Comparison of ENCODE assay signal across 1 cellular context in genomic region chr18:47930086-47930843, GRCh38.
TF ChIP-seq lines count a peak whose summit lies in the region.

SMAD2 (minus strand) TSS chr18:47930659; CDS start chr18:47896756, 33,903 bp downstream.

TF ChIP-seq in K562, 482 proteins besides CTCF, POLR2A, EP300 and RAD21 (continued from another document and continues in another):
- TF ChIP-seq ARID4B (CRISPR knock-in tag; IDR thresholded peaks at IDR 0.05) = no peak
- TF ChIP-seq TFE3 (CRISPR knock-in tag; IDR thresholded peaks at IDR 0.05) = peak; percentile 6; the same call in 1 of the 2 replicates
- TF ChIP-seq, protein P1, sequence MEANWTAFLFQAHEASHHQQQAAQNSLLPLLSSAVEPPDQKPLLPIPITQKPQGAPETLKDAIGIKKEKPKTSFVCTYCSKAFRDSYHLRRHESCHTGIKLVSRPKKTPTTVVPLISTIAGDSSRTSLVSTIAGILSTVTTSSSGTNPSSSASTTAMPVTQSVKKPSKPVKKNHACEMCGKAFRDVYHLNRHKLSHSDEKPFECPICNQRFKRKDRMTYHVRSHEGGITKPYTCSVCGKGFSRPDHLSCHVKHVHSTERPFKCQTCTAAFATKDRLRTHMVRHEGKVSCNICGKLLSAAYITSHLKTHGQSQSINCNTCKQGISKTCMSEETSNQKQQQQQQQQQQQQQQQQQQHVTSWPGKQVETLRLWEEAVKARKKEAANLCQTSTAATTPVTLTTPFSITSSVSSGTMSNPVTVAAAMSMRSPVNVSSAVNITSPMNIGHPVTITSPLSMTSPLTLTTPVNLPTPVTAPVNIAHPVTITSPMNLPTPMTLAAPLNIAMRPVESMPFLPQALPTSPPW (CRISPR knock-in tag; IDR thresholded peaks at IDR 0.05) = peak; percentile 90
- peak; percentile 49 for TF ChIP-seq RBFOX2 (IDR thresholded peaks at IDR 0.05; ENCODE audit: low read depth, low read length)
- TF ChIP-seq ZNF224 (CRISPR knock-in tag; IDR thresholded peaks at IDR 0.05) = no peak
- no peak for TF ChIP-seq CGGBP1 (CRISPR knock-in tag; IDR thresholded peaks at IDR 0.05)
- TF ChIP-seq EGR1 (conservative IDR thresholded peaks at IDR 0.05) = peak; percentile 30
- peak; percentile 37 to 47; a peak in 2 of 4 replicates for TF ChIP-seq NRF1 (conservative IDR thresholded peaks at IDR 0.05 in 1 of 2, IDR thresholded peaks at IDR 0.05 in 1 of 2)
- TF ChIP-seq, protein P2, sequence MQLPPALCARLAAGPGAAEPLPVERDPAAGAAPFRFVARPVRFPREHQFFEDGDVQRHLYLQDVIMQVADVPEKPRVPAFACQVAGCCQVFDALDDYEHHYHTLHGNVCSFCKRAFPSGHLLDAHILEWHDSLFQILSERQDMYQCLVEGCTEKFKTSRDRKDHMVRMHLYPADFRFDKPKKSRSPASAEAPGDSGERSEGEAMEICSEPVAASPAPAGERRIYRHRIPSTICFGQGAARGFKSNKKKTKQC (CRISPR knock-in tag; IDR thresholded peaks at IDR 0.05) = no peak
- TF ChIP-seq SREBF1 (IDR thresholded peaks at IDR 0.05; ENCODE audit: borderline replicate concordance, low read depth, low read length) = no peak
- TF ChIP-seq CREM (IDR thresholded peaks at IDR 0.05; ENCODE audit: low read depth) = peak; percentile 21; the same call in 1 of the 2 replicates
- no peak for TF ChIP-seq POLR2AphosphoS2 (IDR thresholded peaks at IDR 0.05; ENCODE audit: low read length)
- TF ChIP-seq, protein P3, sequence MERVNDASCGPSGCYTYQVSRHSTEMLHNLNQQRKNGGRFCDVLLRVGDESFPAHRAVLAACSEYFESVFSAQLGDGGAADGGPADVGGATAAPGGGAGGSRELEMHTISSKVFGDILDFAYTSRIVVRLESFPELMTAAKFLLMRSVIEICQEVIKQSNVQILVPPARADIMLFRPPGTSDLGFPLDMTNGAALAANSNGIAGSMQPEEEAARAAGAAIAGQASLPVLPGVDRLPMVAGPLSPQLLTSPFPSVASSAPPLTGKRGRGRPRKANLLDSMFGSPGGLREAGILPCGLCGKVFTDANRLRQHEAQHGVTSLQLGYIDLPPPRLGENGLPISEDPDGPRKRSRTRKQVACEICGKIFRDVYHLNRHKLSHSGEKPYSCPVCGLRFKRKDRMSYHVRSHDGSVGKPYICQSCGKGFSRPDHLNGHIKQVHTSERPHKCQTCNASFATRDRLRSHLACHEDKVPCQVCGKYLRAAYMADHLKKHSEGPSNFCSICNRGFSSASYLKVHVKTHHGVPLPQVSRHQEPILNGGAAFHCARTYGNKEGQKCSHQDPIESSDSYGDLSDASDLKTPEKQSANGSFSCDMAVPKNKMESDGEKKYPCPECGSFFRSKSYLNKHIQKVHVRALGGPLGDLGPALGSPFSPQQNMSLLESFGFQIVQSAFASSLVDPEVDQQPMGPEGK (CRISPR knock-in tag; IDR thresholded peaks at IDR 0.05; ENCODE audit: borderline replicate concordance) = no peak
- TF ChIP-seq SUPT5H (IDR thresholded peaks at IDR 0.05) = peak; percentile 42; the same call in 1 of the 2 replicates
- TF ChIP-seq ZBTB8A (IDR thresholded peaks at IDR 0.05; ENCODE audit: partially characterized antibody) = no peak
- peak; percentile 51; the same call in 1 of the 2 replicates for TF ChIP-seq ZNF589 (CRISPR knock-in tag; IDR thresholded peaks at IDR 0.05; ENCODE audit: low read depth)
- TF ChIP-seq ZNF764 (CRISPR knock-in tag; IDR thresholded peaks at IDR 0.05; ENCODE audit: low read depth) = no peak
- TF ChIP-seq, protein P4, sequence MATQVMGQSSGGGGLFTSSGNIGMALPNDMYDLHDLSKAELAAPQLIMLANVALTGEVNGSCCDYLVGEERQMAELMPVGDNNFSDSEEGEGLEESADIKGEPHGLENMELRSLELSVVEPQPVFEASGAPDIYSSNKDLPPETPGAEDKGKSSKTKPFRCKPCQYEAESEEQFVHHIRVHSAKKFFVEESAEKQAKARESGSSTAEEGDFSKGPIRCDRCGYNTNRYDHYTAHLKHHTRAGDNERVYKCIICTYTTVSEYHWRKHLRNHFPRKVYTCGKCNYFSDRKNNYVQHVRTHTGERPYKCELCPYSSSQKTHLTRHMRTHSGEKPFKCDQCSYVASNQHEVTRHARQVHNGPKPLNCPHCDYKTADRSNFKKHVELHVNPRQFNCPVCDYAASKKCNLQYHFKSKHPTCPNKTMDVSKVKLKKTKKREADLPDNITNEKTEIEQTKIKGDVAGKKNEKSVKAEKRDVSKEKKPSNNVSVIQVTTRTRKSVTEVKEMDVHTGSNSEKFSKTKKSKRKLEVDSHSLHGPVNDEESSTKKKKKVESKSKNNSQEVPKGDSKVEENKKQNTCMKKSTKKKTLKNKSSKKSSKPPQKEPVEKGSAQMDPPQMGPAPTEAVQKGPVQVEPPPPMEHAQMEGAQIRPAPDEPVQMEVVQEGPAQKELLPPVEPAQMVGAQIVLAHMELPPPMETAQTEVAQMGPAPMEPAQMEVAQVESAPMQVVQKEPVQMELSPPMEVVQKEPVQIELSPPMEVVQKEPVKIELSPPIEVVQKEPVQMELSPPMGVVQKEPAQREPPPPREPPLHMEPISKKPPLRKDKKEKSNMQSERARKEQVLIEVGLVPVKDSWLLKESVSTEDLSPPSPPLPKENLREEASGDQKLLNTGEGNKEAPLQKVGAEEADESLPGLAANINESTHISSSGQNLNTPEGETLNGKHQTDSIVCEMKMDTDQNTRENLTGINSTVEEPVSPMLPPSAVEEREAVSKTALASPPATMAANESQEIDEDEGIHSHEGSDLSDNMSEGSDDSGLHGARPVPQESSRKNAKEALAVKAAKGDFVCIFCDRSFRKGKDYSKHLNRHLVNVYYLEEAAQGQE (CRISPR knock-in tag; IDR thresholded peaks at IDR 0.05; ENCODE audit: low read depth) = peak; percentile 51; the same call in 1 of the 2 replicates
- TF ChIP-seq ATF1 (CRISPR knock-in tag; IDR thresholded peaks at IDR 0.05) = no peak
- peak; percentile 45 for TF ChIP-seq ATF1 (tag; IDR thresholded peaks at IDR 0.05)
- no peak for TF ChIP-seq SPI1 (IDR thresholded peaks at IDR 0.05; ENCODE audit: borderline replicate concordance, low read depth, low read length)
- TF ChIP-seq FIP1L1 (IDR thresholded peaks at IDR 0.05; ENCODE audit: low read depth, low read length, poor library complexity, severe bottlenecking) = peak; percentile 7
- TF ChIP-seq ZNF165 (CRISPR knock-in tag; IDR thresholded peaks at IDR 0.05; ENCODE audit: borderline replicate concordance) = no peak
- TF ChIP-seq AFF4 (CRISPR knock-in tag; IDR thresholded peaks at IDR 0.05) = no peak
- no peak for TF ChIP-seq HDAC6 (IDR thresholded peaks at IDR 0.05; ENCODE audit: low read depth, low read length)
- TF ChIP-seq MYC (IDR thresholded peaks at IDR 0.05; ENCODE audit: low read depth, low read length) = peak; percentile 61
- no peak for TF ChIP-seq MYC (CRISPR knock-in tag; IDR thresholded peaks at IDR 0.05; ENCODE audit: borderline replicate concordance, low read depth)
- no peak for TF ChIP-seq ZBTB2 (IDR thresholded peaks at IDR 0.05)
- no peak for TF ChIP-seq ESRRA (IDR thresholded peaks at IDR 0.05; ENCODE audit: borderline replicate concordance, low read depth)
- peak; percentile 49 for TF ChIP-seq SAP30 (IDR thresholded peaks at IDR 0.05; ENCODE audit: borderline replicate concordance, insufficient read depth, low read depth, low read length, poor library complexity, severe bottlenecking)
- TF ChIP-seq MAFF (IDR thresholded peaks at IDR 0.05; ENCODE audit: low read length) = no peak
- 0 out of 2 replicates have a peak, but pooled peaks have one; percentile 30 for TF ChIP-seq SMARCE1 (IDR thresholded peaks at IDR 0.05)
- TF ChIP-seq, protein P5, sequence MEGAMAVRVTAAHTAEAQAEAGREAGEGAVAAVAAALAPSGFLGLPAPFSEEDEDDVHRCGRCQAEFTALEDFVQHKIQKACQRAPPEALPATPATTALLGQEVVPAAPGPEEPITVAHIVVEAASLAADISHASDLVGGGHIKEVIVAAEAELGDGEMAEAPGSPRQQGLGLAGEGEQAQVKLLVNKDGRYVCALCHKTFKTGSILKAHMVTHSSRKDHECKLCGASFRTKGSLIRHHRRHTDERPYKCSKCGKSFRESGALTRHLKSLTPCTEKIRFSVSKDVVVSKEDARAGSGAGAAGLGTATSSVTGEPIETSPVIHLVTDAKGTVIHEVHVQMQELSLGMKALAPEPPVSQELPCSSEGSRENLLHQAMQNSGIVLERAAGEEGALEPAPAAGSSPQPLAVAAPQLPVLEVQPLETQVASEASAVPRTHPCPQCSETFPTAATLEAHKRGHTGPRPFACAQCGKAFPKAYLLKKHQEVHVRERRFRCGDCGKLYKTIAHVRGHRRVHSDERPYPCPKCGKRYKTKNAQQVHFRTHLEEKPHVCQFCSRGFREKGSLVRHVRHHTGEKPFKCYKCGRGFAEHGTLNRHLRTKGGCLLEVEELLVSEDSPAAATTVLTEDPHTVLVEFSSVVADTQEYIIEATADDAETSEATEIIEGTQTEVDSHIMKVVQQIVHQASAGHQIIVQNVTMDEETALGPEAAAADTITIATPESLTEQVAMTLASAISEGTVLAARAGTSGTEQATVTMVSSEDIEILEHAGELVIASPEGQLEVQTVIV (CRISPR knock-in tag; IDR thresholded peaks at IDR 0.05; ENCODE audit: borderline replicate concordance) = no peak
- no peak for TF ChIP-seq HNRNPLL (IDR thresholded peaks at IDR 0.05; ENCODE audit: low read depth, low read length, poor library complexity, severe bottlenecking)
- TF ChIP-seq PCBP2 (IDR thresholded peaks at IDR 0.05; ENCODE audit: low read depth, low read length, poor library complexity, severe bottlenecking) = peak; percentile 53
- TF ChIP-seq CHD1 (IDR thresholded peaks at IDR 0.05; ENCODE audit: low read length) = peak; percentile 67
